1 cellular context compared by ENCODE assay signal in the genomic region with DNA sequence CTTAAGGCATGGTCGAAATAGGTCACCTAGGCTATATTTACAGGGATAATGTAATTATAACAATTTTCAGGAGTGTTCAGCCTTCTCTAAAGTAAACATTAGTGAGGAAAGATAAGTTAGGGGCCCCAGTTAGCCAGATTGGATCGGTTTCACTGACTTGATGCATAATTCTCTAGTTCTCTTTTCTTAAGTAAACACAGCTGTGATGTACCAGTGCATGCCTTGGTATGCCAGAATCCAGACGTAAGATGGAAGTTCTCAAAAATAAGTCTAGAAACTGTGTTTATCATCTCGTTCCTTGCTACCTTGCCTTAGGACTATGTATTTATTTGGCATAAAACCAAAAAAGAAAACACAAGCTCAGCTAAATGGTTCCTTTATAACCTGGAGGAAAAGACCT.
TF ChIP-seq lines count a peak whose summit lies in the region.

No MANE protein-coding gene starts in this region.

TF ChIP-seq in HEK293, 187 proteins besides CTCF, POLR2A, EP300 and RAD21 (continued from another document):
- TF ChIP-seq, protein P1, sequence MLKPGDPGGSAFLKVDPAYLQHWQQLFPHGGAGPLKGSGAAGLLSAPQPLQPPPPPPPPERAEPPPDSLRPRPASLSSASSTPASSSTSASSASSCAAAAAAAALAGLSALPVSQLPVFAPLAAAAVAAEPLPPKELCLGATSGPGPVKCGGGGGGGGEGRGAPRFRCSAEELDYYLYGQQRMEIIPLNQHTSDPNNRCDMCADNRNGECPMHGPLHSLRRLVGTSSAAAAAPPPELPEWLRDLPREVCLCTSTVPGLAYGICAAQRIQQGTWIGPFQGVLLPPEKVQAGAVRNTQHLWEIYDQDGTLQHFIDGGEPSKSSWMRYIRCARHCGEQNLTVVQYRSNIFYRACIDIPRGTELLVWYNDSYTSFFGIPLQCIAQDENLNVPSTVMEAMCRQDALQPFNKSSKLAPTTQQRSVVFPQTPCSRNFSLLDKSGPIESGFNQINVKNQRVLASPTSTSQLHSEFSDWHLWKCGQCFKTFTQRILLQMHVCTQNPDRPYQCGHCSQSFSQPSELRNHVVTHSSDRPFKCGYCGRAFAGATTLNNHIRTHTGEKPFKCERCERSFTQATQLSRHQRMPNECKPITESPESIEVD (tag by site-specific recombination; IDR thresholded peaks at IDR 0.05) = 0 out of 2 replicates have a peak, but pooled peaks have one; percentile 25
